2 cellular contexts compared by ENCODE assay signal in genomic region chr14:80468331-80469122, GRCh38.
TF ChIP-seq lines count a peak whose summit lies in the region.

No MANE protein-coding gene starts in this region.

TF ChIP-seq in HEK293, 187 proteins besides CTCF, POLR2A, EP300 and RAD21 (continued from another document):
- TF ChIP-seq TSHZ1 (tag by site-specific recombination; IDR thresholded peaks at IDR 0.05; ENCODE audit: borderline replicate concordance) (no peak), ZFHX2 (tag by site-specific recombination; conservative IDR thresholded peaks at IDR 0.05) (0 out of 2 replicates have a peak, but pooled peaks have one; percentile 8), KLF1 (tag by site-specific recombination; IDR thresholded peaks at IDR 0.05) (no peak), TCF7L2 (IDR thresholded peaks at IDR 0.05; ENCODE audit: borderline replicate concordance, low read depth, low read length) (peak; percentile 99), ZNF701 (tag by site-specific recombination; IDR thresholded peaks at IDR 0.05) (no peak), FEZF1 (tag by site-specific recombination; IDR thresholded peaks at IDR 0.05) (peak; percentile 63), ZNF561 (tag by site-specific recombination; IDR thresholded peaks at IDR 0.05; ENCODE audit: borderline replicate concordance) (no peak), ZNF19 (tag by site-specific recombination; IDR thresholded peaks at IDR 0.05; ENCODE audit: low read depth) (no peak), PRDM4 (tag by site-specific recombination; IDR thresholded peaks at IDR 0.05) (no peak), GLI4 (tag by site-specific recombination; IDR thresholded peaks at IDR 0.05) (no peak), TRIM28 (IDR thresholded peaks at IDR 0.05; ENCODE audit: borderline replicate concordance, low read length) (peak; percentile 68; the same call in 1 of the 2 replicates), ZNF518A (tag by site-specific recombination; conservative IDR thresholded peaks at IDR 0.05; ENCODE audit: low read depth) (no peak), BCL11A (tag by site-specific recombination; IDR thresholded peaks at IDR 0.05; ENCODE audit: low read depth) (no peak), ZNF214 (tag by site-specific recombination; IDR thresholded peaks at IDR 0.05; ENCODE audit: borderline replicate concordance) (no peak), KLF16 (tag by site-specific recombination; IDR thresholded peaks at IDR 0.05) (no peak)

TF ChIP-seq in HepG2, 621 proteins besides CTCF, POLR2A, EP300 and RAD21 (continued from another document and continues in another):
- TF ChIP-seq ZNF609 (CRISPR knock-in tag; IDR thresholded peaks at IDR 0.05; ENCODE audit: borderline replicate concordance), result peak; percentile 100
- no peak for TF ChIP-seq MTERF4 (CRISPR knock-in tag; IDR thresholded peaks at IDR 0.05)
- peak; percentile 96 for TF ChIP-seq NR2F2 (IDR thresholded peaks at IDR 0.05; ENCODE audit: borderline replicate concordance, low read depth)
- 0 out of 2 replicates have a peak, but pooled peaks have one; percentile 60 for TF ChIP-seq ZNF841 (CRISPR knock-in tag; IDR thresholded peaks at IDR 0.05; ENCODE audit: borderline replicate concordance)
- TF ChIP-seq FOXJ3 (CRISPR knock-in tag; IDR thresholded peaks at IDR 0.05; ENCODE audit: borderline replicate concordance), result peak; percentile 99
- TF ChIP-seq ARID3A (IDR thresholded peaks at IDR 0.05; ENCODE audit: low read depth, low read length), result peak; percentile 95
- TF ChIP-seq ZNF549 (CRISPR knock-in tag; IDR thresholded peaks at IDR 0.05), result no peak
- TF ChIP-seq XBP1 (CRISPR knock-in tag; IDR thresholded peaks at IDR 0.05), result no peak
- TF ChIP-seq KLF15 (CRISPR knock-in tag; IDR thresholded peaks at IDR 0.05; ENCODE audit: borderline replicate concordance), result no peak
- TF ChIP-seq TRIM22 (IDR thresholded peaks at IDR 0.05), result no peak
- no peak for TF ChIP-seq NONO (IDR thresholded peaks at IDR 0.05)
- TF ChIP-seq NONO (CRISPR knock-in tag; conservative IDR thresholded peaks at IDR 0.05), result peak; percentile 75; the same call in 1 of the 2 replicates
- peak; percentile 99 for TF ChIP-seq TCF7L2 (IDR thresholded peaks at IDR 0.05; ENCODE audit: low read depth, low read length)
- TF ChIP-seq ZBTB40 (IDR thresholded peaks at IDR 0.05), result no peak
- TF ChIP-seq ZBTB40 (CRISPR knock-in tag; IDR thresholded peaks at IDR 0.05), result no peak; the same call in 1 of the 2 replicates
- TF ChIP-seq AKNA (CRISPR knock-in tag; IDR thresholded peaks at IDR 0.05; ENCODE audit: borderline replicate concordance), result no peak
- TF ChIP-seq ZNF333 (CRISPR knock-in tag; IDR thresholded peaks at IDR 0.05; ENCODE audit: borderline replicate concordance), result no peak; the same call in 1 of the 2 replicates
- peak; percentile 77; the same call in 1 of the 2 replicates for TF ChIP-seq ZNF431 (CRISPR knock-in tag; IDR thresholded peaks at IDR 0.05; ENCODE audit: borderline replicate concordance, low read depth)
- TF ChIP-seq GLI4 (CRISPR knock-in tag; IDR thresholded peaks at IDR 0.05; ENCODE audit: borderline replicate concordance), result no peak
- TF ChIP-seq SP1 (IDR thresholded peaks at IDR 0.05), result no peak
- TF ChIP-seq SP1 (CRISPR knock-in tag; IDR thresholded peaks at IDR 0.05), result peak; percentile 64; the same call in 1 of the 2 replicates
- TF ChIP-seq ZMYM2 (CRISPR knock-in tag; IDR thresholded peaks at IDR 0.05), result no peak
